Comparison of ENCODE assay signal across 14 cellular contexts in the genomic region with DNA sequence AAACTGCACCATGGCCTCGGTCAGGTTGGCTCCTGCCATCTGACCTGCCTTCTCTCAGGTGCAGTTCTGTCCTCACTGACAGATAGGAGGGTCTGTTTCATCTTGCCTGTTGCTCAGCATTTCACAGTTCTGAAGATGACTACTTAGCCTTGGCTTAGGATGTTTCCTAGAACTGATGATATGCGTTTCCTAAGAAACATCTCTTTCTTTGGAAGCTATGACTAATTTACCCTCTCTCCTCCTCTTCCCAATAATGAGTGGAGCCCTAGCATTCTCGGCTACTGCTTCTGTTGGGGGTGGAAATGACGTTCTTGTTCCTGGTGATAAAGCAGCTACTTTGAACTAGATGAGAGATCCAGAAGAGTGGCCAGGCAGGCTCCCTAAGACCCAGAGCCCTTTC. TPM values are rescaled to one million over a fixed set of nuclear protein-coding genes. Genes with fewer than 3 reads are reported as not detected.
DNase-seq lines count a peak whose midpoint lies in the region; ATAC-seq and TF ChIP-seq lines count a peak whose summit lies in the region.
"Had no signal": no experiment of that assay in that cellular context is flagged by ENCODE, and none has a peak within 500 bp of the region (broad histone marks: within the 10 kb centered on the region; RNA-seq: fewer than 3 reads in every experiment).

No MANE protein-coding gene starts in this region.

- H3K4me3 Mint-ChIP-seq in HFFc6 = peak overlapping the region; percentile 17
- H3K4me3 Mint-ChIP-seq: CD4-positive, alpha-beta T cell; WTC11 had no signal

- H3K4me1 ChIP-seq in left lung = peaks cover 0 to 6% of the 10 kb centered on the region in 2 donors
- H3K4me1 ChIP-seq: left ventricle myocardium inferior had no signal

- intact Hi-C loops in left lung (cut with DNase I) = loop anchor here in 1 of 2 donors (10.0 kb wide), 1 partner anchor 108 kb away; no protein-coding TSS in a partner anchor

- peaks cover 22% of the 10 kb centered on the region for H3K4me1 Mint-ChIP-seq in HFFc6 (ENCODE audit: low read depth)

- TF ChIP-seq CTCF in AG04450 (IDR thresholded peaks at IDR 0.05; ENCODE audit: low read depth, low read length) (no peak), HFFc6 (IDR thresholded peaks at IDR 0.05) (no peak), choroid plexus epithelial cell (conservative IDR thresholded peaks at IDR 0.05; ENCODE audit: low read depth, low read length) (no peak), left lung (IDR thresholded peaks at IDR 0.05) (no peak)

- peaks cover 0 to 22% of the 10 kb centered on the region in 2 donors for H3K36me3 ChIP-seq in left lung

- peak; percentile 2 for ATAC-seq in left lung
- ATAC-seq: WTC11 had no signal

- POLR2A ChIA-PET in AG04450 (lab: Yijun Ruan, JAX) = no interaction called here

- no peaks in the 10 kb centered on the region for H3K36me3 Mint-ChIP-seq in HFFc6 (ENCODE audit: low read depth)
- H3K36me3 Mint-ChIP-seq: WTC11 had no signal

- H3K4me3 ChIP-seq in AG04450 (ENCODE audit: low read depth, low read length) = no peak overlapping the region
- H3K4me3 ChIP-seq in choroid plexus epithelial cell (ENCODE audit: low read depth, low read length) = no peak overlapping the region
- no peak overlapping the region for H3K4me3 ChIP-seq in left lung
- H3K4me3 ChIP-seq: left ventricle myocardium inferior, SK-N-MC had no signal

- no peaks in the 10 kb centered on the region; the same call in 1 of the 2 replicates for H3K9me3 ChIP-seq in AG04450 (ENCODE audit: control insufficient read depth, insufficient read depth, low read length)
- no peaks in the 10 kb centered on the region for H3K9me3 ChIP-seq in left lung
- H3K9me3 ChIP-seq: left ventricle myocardium inferior had no signal

- H3K27ac ChIP-seq in AG04450 (ENCODE audit: low read depth, low read length) = no peak overlapping the region
- no peak overlapping the region for H3K27ac ChIP-seq in left lung
- H3K27ac ChIP-seq: left ventricle myocardium inferior, SK-N-MC had no signal

- no peaks in the 10 kb centered on the region for H3K27me3 ChIP-seq in AG04450 (ENCODE audit: control insufficient read depth, insufficient read depth, low read length)
- H3K27me3 ChIP-seq in left lung = no peaks in the 10 kb centered on the region

- peak overlapping the region; percentile 94 for H3K27ac Mint-ChIP-seq in HFFc6
- H3K27ac Mint-ChIP-seq: CD4-positive, alpha-beta T cell; WTC11 had no signal

- CTCF ChIA-PET in AG04450 (lab: Charles Lee) = interaction anchor here (1.4 to 2.4 kb wide), 5 partner anchors 10 to 242 kb away, joined by 3 to 9 read pairs (median 9); no protein-coding TSS in a partner anchor

- no peaks in the 10 kb centered on the region for H3K9me3 Mint-ChIP-seq in HFFc6
- H3K9me3 Mint-ChIP-seq: CD4-positive, alpha-beta T cell; WTC11 had no signal

- DNase-seq in AG04450 (ENCODE audit: low read depth, low spot score) = peak; percentile 16
- peak; percentile 83 for DNase-seq in HFFc6
- peak; percentile 22 for DNase-seq in choroid plexus epithelial cell (ENCODE audit: low read depth)
- no peak for DNase-seq in left lung
- DNase-seq in activated gamma-delta T cell (lab: John Stamatoyannopoulos, UW) = no peak
- no peak for DNase-seq in stimulated activated CD4-positive, alpha-beta T cell treated with anti-CD3 and anti-CD28 coated beads, Interleukin-4, amount 100 ng/mL, for 1 hour
- DNase-seq in LoVo (ENCODE audit: low spot score) = no peak
- no peak for DNase-seq in GM19240 (ENCODE audit: insufficient read length, low spot score)
- DNase-seq: CD4-positive, alpha-beta T cell; KG1; left ventricle myocardium inferior had no signal

- H3K27me3 Mint-ChIP-seq in HFFc6 (ENCODE audit: insufficient read depth) = peaks cover 6% of the 10 kb centered on the region
- H3K27me3 Mint-ChIP-seq: CD4-positive, alpha-beta T cell had no signal

RNA-seq across cellular contexts. Expression of a gene that starts 27.3 kb away (rescaled TPM):
- polyA plus RNA-seq in AG04450 (2011; rRNA removed) = not detected in 2 replicates
- not detected in 2 replicates for polyA minus RNA-seq in AG04450 (2011; rRNA and poly(A)+ RNA removed)
- under 1 TPM in 5 of 6 experiments, not detected in 1; 0.02 to 0.26 (median 0.12) TPM for total RNA-seq in HFFc6 (2021; fragmentation: NEBNext Ultra II Directional; extraction: Animal tissue kit (Norgen Biotek cat#: 25700))
- 100 to 1,000 TPM; 198 to 265 TPM for total RNA-seq in left lung
- total RNA-seq: chondrocyte had no signal

RNA-seq across cellular contexts. Expression of a gene that starts 27.4 kb away (rescaled TPM):
- not detected in 2 replicates for polyA plus RNA-seq in AG04450 (2011; rRNA removed)
- not detected in 2 replicates for polyA minus RNA-seq in AG04450 (2011; rRNA and poly(A)+ RNA removed)
- under 1 TPM in 3 of 6 experiments, not detected in 3; 0.09 to 0.31 (median 0.16) TPM for total RNA-seq in HFFc6 (2021; fragmentation: NEBNext Ultra II Directional; extraction: Animal tissue kit (Norgen Biotek cat#: 25700))
- total RNA-seq in left lung = 100 to 1,000 TPM in 1 of 2 donors, 10 to 100 TPM in 1; 96.7 to 135 TPM

RNA-seq across cellular contexts. Expression of a gene that starts 30.7 kb away (rescaled TPM):
- polyA plus RNA-seq in AG04450 (2011; rRNA removed) = 4.1 and 4.7 TPM in 2 replicates
- polyA minus RNA-seq in AG04450 (2011; rRNA and poly(A)+ RNA removed) = 7.0 and 11.5 TPM in 2 replicates
- 1 to 10 TPM; 2.1 to 3.1 (median 2.1) TPM for total RNA-seq in HFFc6 (2021; fragmentation: NEBNext Ultra II Directional; extraction: Animal tissue kit (Norgen Biotek cat#: 25700))
- total RNA-seq in left lung = 1 to 10 TPM; 5.5 to 7.7 TPM

RNA-seq across cellular contexts. Expression of a gene that starts 42.9 kb away (rescaled TPM):
- polyA plus RNA-seq in AG04450 (2011; rRNA removed) = not detected in 2 replicates
- polyA minus RNA-seq in AG04450 (2011; rRNA and poly(A)+ RNA removed) = not detected in 2 replicates
- total RNA-seq in HFFc6 (2021; fragmentation: NEBNext Ultra II Directional; extraction: Animal tissue kit (Norgen Biotek cat#: 25700)) = not detected
- not detected for total RNA-seq in left lung
- total RNA-seq: CD4-positive, alpha-beta T cell; chondrocyte; left ventricle myocardium inferior; WTC11 had no signal

RNA-seq across cellular contexts. Expression of a gene that starts 43.1 kb away (rescaled TPM):
- 0.02 TPM in 1 of 2 replicates, not detected in the other for polyA plus RNA-seq in AG04450 (2011; rRNA removed)
- polyA minus RNA-seq in AG04450 (2011; rRNA and poly(A)+ RNA removed) = 0.05 TPM in 1 of 2 replicates, not detected in the other
- total RNA-seq in HFFc6 (2021; fragmentation: NEBNext Ultra II Directional; extraction: Animal tissue kit (Norgen Biotek cat#: 25700)) = not detected
- total RNA-seq in left lung = 1 to 10 TPM; 2.0 to 2.7 TPM
- total RNA-seq: chondrocyte had no signal

Comparison
In these comparisons a context has a peak if more than half of its experiments do, and no peak if none do; other contexts are left out.
1. DNase-seq: peak in AG04450 (single experiment), HFFc6 (single experiment) and choroid plexus epithelial cell (single experiment); none in left lung (0 of 2), activated gamma-delta T cell (single experiment), stimulated activated CD4-positive, alpha-beta T cell treated with anti-CD3 and anti-CD28 coated beads, Interleukin-4, amount 100 ng/mL, for 1 hour (single experiment), LoVo (single experiment) and GM19240 (single experiment).
2. RNA of a gene that starts 27.3 kb away (total RNA-seq): 198 to 265 TPM in left lung; 0.02 to 0.26 TPM in HFFc6; every median in the first group is over 100 times any median in the second.
3. RNA of a gene that starts 27.4 kb away (total RNA-seq): 96.7 to 135 TPM in left lung; 0.09 to 0.31 TPM in HFFc6; every median in the first group is over 10 times any median in the second.